In the genomic region with DNA sequence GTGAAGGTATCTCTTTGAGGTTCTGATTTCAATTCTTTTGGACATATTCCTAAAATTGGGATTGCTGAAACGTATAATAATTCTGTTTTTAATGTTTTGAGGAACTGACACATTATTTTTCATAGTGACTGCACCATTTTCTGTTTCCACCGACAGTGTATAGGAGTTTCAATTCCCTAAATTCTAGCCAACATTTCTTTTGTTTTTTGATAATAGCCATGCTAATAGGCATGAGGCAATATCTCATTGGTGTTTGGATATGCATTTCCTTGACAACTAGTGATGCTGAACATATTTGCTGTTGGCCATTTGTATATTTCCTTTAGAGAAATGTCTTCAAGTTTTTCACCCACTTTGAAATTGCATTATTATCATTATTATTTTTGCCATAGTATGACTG, we compare ENCODE assay signal across 8 cellular contexts. TPM values are rescaled to one million over a fixed set of nuclear protein-coding genes. Genes with fewer than 3 reads are reported as not detected.
"Had no signal": no experiment of that assay in that cellular context is flagged by ENCODE, and none has a peak within 500 bp of the region (broad histone marks: within the 10 kb centered on the region; RNA-seq: fewer than 3 reads in every experiment).

No MANE protein-coding gene starts in this region.

RNA-seq across cellular contexts. Expression of gene OR4M1, which starts 0.8 kb away (rescaled TPM):
- polyA plus RNA-seq: foreskin keratinocyte; heart right ventricle; naive thymus-derived CD4-positive, alpha-beta T cell; neural cell; ovary; sigmoid colon; small intestine; thymus had no signal

RNA-seq across cellular contexts. Expression of gene OR4Q3, which starts 29.1 kb away (rescaled TPM):
- polyA plus RNA-seq: foreskin keratinocyte; heart right ventricle; naive thymus-derived CD4-positive, alpha-beta T cell; neural cell; ovary; small intestine; thymus had no signal

RNA-seq across cellular contexts. Expression of gene OR4N2, which starts 31.1 kb away (rescaled TPM):
- polyA plus RNA-seq: foreskin keratinocyte; heart right ventricle; naive thymus-derived CD4-positive, alpha-beta T cell; neural cell; ovary; sigmoid colon; small intestine had no signal

RNA-seq across cellular contexts. Expression of gene OR11H2, which starts 58.8 kb away (rescaled TPM):
- polyA plus RNA-seq: foreskin keratinocyte; heart right ventricle; naive thymus-derived CD4-positive, alpha-beta T cell; neural cell; ovary; sigmoid colon; small intestine; thymus had no signal
